ENCODE assay signal across 8 cellular contexts in the genomic region with DNA sequence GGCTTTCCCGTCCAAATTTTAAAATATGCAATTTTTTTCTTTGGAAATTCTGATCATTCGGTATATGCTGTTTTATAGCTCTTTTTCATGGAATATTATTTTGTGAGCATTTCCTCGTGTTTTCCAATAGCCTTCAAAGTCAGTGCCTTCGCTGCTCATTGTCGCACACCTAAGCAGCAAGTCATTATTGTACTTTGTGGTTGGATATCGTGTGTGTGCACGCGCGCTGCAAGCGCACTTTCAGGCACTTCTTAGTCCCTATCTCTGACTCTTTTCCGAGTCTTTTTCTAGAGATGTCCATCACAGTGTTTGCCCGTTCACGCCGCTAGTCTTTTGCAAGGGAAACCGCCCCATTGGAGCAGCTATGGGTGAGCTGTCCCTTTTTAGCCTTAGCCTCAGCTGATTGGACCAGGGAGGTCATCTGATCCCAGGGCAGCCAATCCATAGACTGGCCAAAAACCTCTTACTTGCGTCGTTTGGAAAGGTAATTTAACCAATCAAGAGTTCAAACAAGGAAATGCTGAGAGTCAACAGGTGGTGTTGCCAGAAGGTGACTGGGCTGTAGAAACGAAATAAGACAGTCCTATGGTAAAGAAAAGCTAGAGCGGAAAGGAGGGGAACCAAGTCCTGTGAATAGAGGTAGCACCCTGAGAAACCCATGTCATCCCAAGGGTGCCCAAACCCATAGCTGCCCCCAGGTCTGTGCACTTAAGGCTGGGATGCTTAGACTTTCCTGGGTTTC. TPM values are rescaled to one million over a fixed set of nuclear protein-coding genes. Genes with fewer than 3 reads are reported as not detected.
DNase-seq lines count a peak whose midpoint lies in the region; ATAC-seq and TF ChIP-seq lines count a peak whose summit lies in the region.

No MANE protein-coding gene starts in this region.

- no peak for TF ChIP-seq CTCF in coronary artery (IDR thresholded peaks at IDR 0.05)
- TF ChIP-seq CTCF in kidney epithelial cell (IDR thresholded peaks at IDR 0.05; ENCODE audit: insufficient read depth, low read length, poor library complexity, severe bottlenecking) = no peak

- H3K27me3 ChIP-seq in kidney epithelial cell (ENCODE audit: control insufficient read depth, insufficient read depth, low read length) = no peaks in the 10 kb centered on the region

- peak; percentile 65 for ATAC-seq in HG02852 (IDR thresholded peaks at IDR 0.05; ENCODE audit: unreplicated experiment)

- peak overlapping the region; percentile 87 to 95 for H3K27ac ChIP-seq in coronary artery

- H3K4me3 ChIP-seq in GM08714 (ENCODE audit: low read length) = peak overlapping the region; percentile 54; the same call in 1 of the 2 replicates
- H3K4me3 ChIP-seq in coronary artery = peak overlapping the region; percentile 83
- peak overlapping the region; percentile 49 for H3K4me3 ChIP-seq in kidney epithelial cell (ENCODE audit: low read depth, low read length)

- H3K36me3 ChIP-seq in kidney epithelial cell (ENCODE audit: control insufficient read depth, insufficient read depth, low read length) = peaks cover 3% of the 10 kb centered on the region

- peak; percentile 96 for DNase-seq in NCI-H2107 treated with DMSO at 0.1 percent for 48 hours (lab: John Stamatoyannopoulos, UW; ENCODE audit: unreplicated experiment)
- DNase-seq in activated CD4-positive, CD25-positive, alpha-beta regulatory T cell treated with anti-CD3 and anti-CD28 coated beads, Interleukin-2, amount 50 U/mL, for 72 hours = peak; percentile 68
- peak; percentile 89 for DNase-seq in coronary artery (ENCODE audit: low spot score)
- DNase-seq in kidney epithelial cell (ENCODE audit: low read depth) = peak; percentile 82
- DNase-seq in stimulated activated CD4-positive, alpha-beta T cell treated with anti-CD3 and anti-CD28 coated beads, Interleukin-1b, Interleukin-23, amount 100 ng/mL, for 1 hour (ENCODE audit: low read depth in 2 of 2) = peak; percentile 4 to 13
- no peak for DNase-seq in mesenteric fat pad (ENCODE audit: low spot score)

RNA-seq across cellular contexts. Expression of gene HYI, which starts 0.7 kb away (rescaled TPM):
- 133 and 167 TPM in 2 replicates for total RNA-seq in kidney epithelial cell
- total RNA-seq in mesenteric fat pad = 36.9 TPM
